Comparison of ENCODE assay signal across 12 cellular contexts in genomic region chr14:24079521-24080141, GRCh38. TPM values are rescaled to one million over a fixed set of nuclear protein-coding genes. Genes with fewer than 3 reads are reported as not detected.
DNase-seq lines count a peak whose midpoint lies in the region; ATAC-seq and TF ChIP-seq lines count a peak whose summit lies in the region.
"Had no signal": no experiment of that assay in that cellular context is flagged by ENCODE, and none has a peak within 500 bp of the region (broad histone marks: within the 10 kb centered on the region; RNA-seq: fewer than 3 reads in every experiment).

No MANE protein-coding gene starts in this region.

- WGBS in stomach, 5 donors, result 91 to 97% (median 93%) methylated on average over 8 of the region's 8 CpGs

- intact Hi-C loops in stomach (cut with DNase I; ENCODE audit: low total_unique reads), result no loop called here

- H3K36me3 Mint-ChIP-seq in central memory CD8-positive, alpha-beta T cell (ENCODE audit: insufficient read depth), result peaks cover 7% of the 10 kb centered on the region

- H3K27me3 Mint-ChIP-seq in central memory CD8-positive, alpha-beta T cell, result no peaks in the 10 kb centered on the region

- H3K9me3 ChIP-seq in stomach, result no peaks in the 10 kb centered on the region
- H3K9me3 ChIP-seq: thyroid gland had no signal

- no peak for TF ChIP-seq POLR2A in stomach (IDR thresholded peaks at IDR 0.05)

- no peaks in the 10 kb centered on the region for H3K36me3 ChIP-seq in stomach
- H3K36me3 ChIP-seq: thyroid gland had no signal

- H3K4me1 ChIP-seq in stomach, result peaks cover 6 to 28% (median 25%) of the 10 kb centered on the region in 4 donors

- TF ChIP-seq EP300 in stomach (IDR thresholded peaks at IDR 0.05), result no peak

- H3K27ac ChIP-seq in stomach, result no peak overlapping the region

- TF ChIP-seq CTCF in stomach (IDR thresholded peaks at IDR 0.05), result no peak

- peak overlapping the region; percentile 45 for H3K4me3 Mint-ChIP-seq in central memory CD8-positive, alpha-beta T cell

- no peak overlapping the region for H3K27ac Mint-ChIP-seq in central memory CD8-positive, alpha-beta T cell (ENCODE audit: low read depth)

- H3K9me3 Mint-ChIP-seq in central memory CD8-positive, alpha-beta T cell, result no peaks in the 10 kb centered on the region

- peaks cover 23% of the 10 kb centered on the region for H3K4me1 Mint-ChIP-seq in central memory CD8-positive, alpha-beta T cell

- no peak for ATAC-seq in central memory CD8-positive, alpha-beta T cell (replicated peaks; ENCODE audit: extremely low read depth, poor library complexity, severe bottlenecking)

- H3K27me3 ChIP-seq in stomach, result peaks cover 0 to 17% (median 0%) of the 10 kb centered on the region in 3 donors
- H3K27me3 ChIP-seq: thyroid gland had no signal

- H3K4me3 ChIP-seq in stomach, result no peak overlapping the region
- H3K4me3 ChIP-seq: thyroid gland had no signal

- peak; percentile 1 for DNase-seq in NOMO-1 treated with DMSO at 0.1 percent for 48 hours (lab: John Stamatoyannopoulos, UW; ENCODE audit: unreplicated experiment)
- no peak for DNase-seq in NOMO-1 (lab: John Stamatoyannopoulos, UW; ENCODE audit: unreplicated experiment in 2 of 2)
- peak; percentile 46 for DNase-seq in NCI-H2196 treated with DMSO at 0.1 percent for 48 hours (lab: John Stamatoyannopoulos, UW; ENCODE audit: unreplicated experiment)
- DNase-seq in central memory CD8-positive, alpha-beta T cell (ENCODE audit: low spot score in 2 of 2), result no peak
- peak; percentile 85 for DNase-seq in retina
- no peak for DNase-seq in stomach
- DNase-seq in GM19240 (ENCODE audit: insufficient read length, low spot score), result no peak
- DNase-seq in HT-29 (ENCODE audit: low spot score), result no peak
- DNase-seq: thyroid gland had no signal

RNA-seq across cellular contexts. Expression of gene CPNE6, which starts 8.3 kb away (rescaled TPM):
- total RNA-seq in stomach, result not detected
- polyA plus RNA-seq in stomach, result under 1 TPM in 2 of 3 donors, not detected in 1; 0.12 to 0.25 TPM
- total RNA-seq in HT-29 (2014; rRNA removed; shearing (Covaris generic)), result not detected in 2 replicates
- total RNA-seq: osteoblast had no signal
- polyA plus RNA-seq: AG04450, keratinocyte had no signal

RNA-seq across cellular contexts. Expression of gene PCK2, which starts 14.5 kb away (rescaled TPM):
- 100 to 1,000 TPM in 1 of 5 donors, 10 to 100 TPM in 1, 1 to 10 TPM in 3; 2.3 to 168 (median 8.4) TPM for total RNA-seq in stomach
- polyA plus RNA-seq in stomach, result 10 to 100 TPM; 12.3 to 24.0 (median 17.0) TPM
- total RNA-seq in HT-29 (2014; rRNA removed; shearing (Covaris generic)), result 30.5 and 36.1 TPM in 2 replicates

RNA-seq across cellular contexts. Expression of gene CARMIL3, which starts 27.8 kb away (rescaled TPM):
- 1 to 10 TPM in 2 of 5 donors, under 1 TPM in 2, not detected in 1; 0.14 to 2.0 (median 0.76) TPM for total RNA-seq in stomach
- under 1 TPM in 2 of 3 donors, not detected in 1; 0.25 to 0.75 TPM for polyA plus RNA-seq in stomach
- total RNA-seq in HT-29 (2014; rRNA removed; shearing (Covaris generic)), result 1.1 TPM in 2 replicates
- total RNA-seq: osteoblast had no signal
- polyA plus RNA-seq: AG04450 had no signal

RNA-seq across cellular contexts. Expression of gene DCAF11, which starts 34.9 kb away (rescaled TPM):
- 100 to 1,000 TPM in 2 of 5 donors, 10 to 100 TPM in 3; 50.4 to 396 (median 84.5) TPM for total RNA-seq in stomach
- polyA plus RNA-seq in stomach, result 10 to 100 TPM; 27.7 to 68.3 (median 38.9) TPM
- total RNA-seq in HT-29 (2014; rRNA removed; shearing (Covaris generic)), result 75.8 and 81.2 TPM in 2 replicates

RNA-seq across cellular contexts. Expression of gene NRL, which starts 35.1 kb away (rescaled TPM):
- 10 to 100 TPM in 2 of 5 donors, 1 to 10 TPM in 1, under 1 TPM in 1, not detected in 1; 0.92 to 69.2 (median 13.0) TPM for total RNA-seq in stomach
- 1 to 10 TPM; 1.2 to 1.3 (median 1.2) TPM for polyA plus RNA-seq in stomach
- 4.5 and 6.5 TPM in 2 replicates for total RNA-seq in HT-29 (2014; rRNA removed; shearing (Covaris generic))

Comparison
In these comparisons a context has a peak if more than half of its experiments do, and no peak if none do; other contexts are left out.
1. DNase-seq: peak in NOMO-1 treated with DMSO at 0.1 percent for 48 hours (single experiment), NCI-H2196 treated with DMSO at 0.1 percent for 48 hours (single experiment) and retina (single experiment); none in NOMO-1 (0 of 2), central memory CD8-positive, alpha-beta T cell (0 of 2), stomach (single experiment), GM19240 (single experiment) and HT-29 (single experiment).